ENCODE assay signal across 1 cellular context in genomic region chr14:65433157-65433556, GRCh38.
TF ChIP-seq lines count a peak whose summit lies in the region.

No MANE protein-coding gene starts in this region.

TF ChIP-seq in SK-N-SH, 30 proteins besides CTCF, POLR2A, EP300 and RAD21 (continued from another document):
- no peak for TF ChIP-seq USF2 (IDR thresholded peaks at IDR 0.05; ENCODE audit: borderline replicate concordance, low read depth, low read length)
- TF ChIP-seq NRF1 (IDR thresholded peaks at IDR 0.05; ENCODE audit: low read depth, low read length): no peak
- TF ChIP-seq TAF1 (IDR thresholded peaks at IDR 0.05; ENCODE audit: borderline replicate concordance, low read depth, low read length): no peak
- TF ChIP-seq SIN3A (IDR thresholded peaks at IDR 0.05; ENCODE audit: borderline replicate concordance, low read depth, low read length): no peak
- no peak for TF ChIP-seq MAX (IDR thresholded peaks at IDR 0.05; ENCODE audit: low read depth)
- TF ChIP-seq REST (IDR thresholded peaks at IDR 0.05; ENCODE audit: low read depth, low read length): no peak
- TF ChIP-seq FOXJ3 (CRISPR knock-in tag; IDR thresholded peaks at IDR 0.05): no peak
- no peak for TF ChIP-seq RCOR1 (IDR thresholded peaks at IDR 0.05; ENCODE audit: low read length)
- no peak for TF ChIP-seq ELF1 (IDR thresholded peaks at IDR 0.05)
- no peak for TF ChIP-seq IRF3 (IDR thresholded peaks at IDR 0.05; ENCODE audit: low read depth, low read length)
